ENCODE assay signal across 8 cellular contexts in genomic region chr2:160666019-160666676, GRCh38.
A peak's percentile ranks its signal among the peaks of the same experiment; 100 is the strongest.
DNase-seq lines count a peak whose midpoint lies in the region; TF ChIP-seq lines count a peak whose summit lies in the region.

No MANE protein-coding gene starts in this region.

- no peak for TF ChIP-seq EP300 in suprapubic skin (IDR thresholded peaks at IDR 0.05)

- TF ChIP-seq POLR2A in suprapubic skin (IDR thresholded peaks at IDR 0.05): no peak

- CTCF ChIA-PET in HEK293T (lab: Yijun Ruan, JAX): no interaction called here

- POLR2A ChIA-PET in HEK293T (lab: Yijun Ruan, JAX): no interaction called here

- no peak overlapping the region for H3K4me3 ChIP-seq in GM06990 (replicated peaks; ENCODE audit: low read depth, low read length)
- no peak overlapping the region for H3K4me3 ChIP-seq in suprapubic skin

- H3K36me3 ChIP-seq in GM06990 (ENCODE audit: control insufficient read depth, insufficient read depth, low read length) (no peaks in the 10 kb centered on the region), suprapubic skin (no peaks in the 10 kb centered on the region)

- DNase-seq in GM06990 (ENCODE audit: extremely low read depth, insufficient read length): peak; percentile 21
- DNase-seq in HEK293T (ENCODE audit: extremely low spot score): peak; percentile 14
- DNase-seq in NCI-H2029 (lab: John Stamatoyannopoulos, UW): peak; percentile 72
- DNase-seq in astrocyte of the hippocampus (ENCODE audit: low read depth, low spot score): peak; percentile 93
- peak; percentile 94 for DNase-seq in kidney tubule cell (ENCODE audit: low spot score)
- DNase-seq in suprapubic skin (ENCODE audit: low spot score in 2 of 2): no peak
- no peak for DNase-seq in stimulated activated CD4-positive, alpha-beta T cell treated with anti-CD3 and anti-CD28 coated beads, Interleukin-4, amount 100 ng/mL, for 1 hour
- DNase-seq in GOT3 (lab: John Stamatoyannopoulos, UW): no peak

- 22% methylated on average over 4 of the region's 4 CpGs for WGBS in suprapubic skin

- H3K27me3 ChIP-seq in GM06990 (replicated peaks; ENCODE audit: control insufficient read depth, insufficient read depth, low read length) (no peaks in the 10 kb centered on the region), suprapubic skin (no peaks in the 10 kb centered on the region)

- H3K9me3 ChIP-seq in suprapubic skin: no peaks in the 10 kb centered on the region

- no peak for TF ChIP-seq CTCF in GM06990 (IDR thresholded peaks at IDR 0.05; ENCODE audit: insufficient read depth, low read length, poor library complexity, severe bottlenecking)
- TF ChIP-seq CTCF in suprapubic skin (IDR thresholded peaks at IDR 0.05): no peak

- peaks cover 18% of the 10 kb centered on the region for H3K4me1 ChIP-seq in suprapubic skin

- H3K27ac ChIP-seq in suprapubic skin: peak overlapping the region; percentile 68

TF ChIP-seq in HEK293T, 16 proteins besides CTCF, POLR2A, EP300 and RAD21:
- TF ChIP-seq ZNF384 (IDR thresholded peaks at IDR 0.05): no peak
- TF ChIP-seq ELF4 (IDR thresholded peaks at IDR 0.05): no peak
- TF ChIP-seq LEF1 (IDR thresholded peaks at IDR 0.05; ENCODE audit: borderline replicate concordance): no peak
- no peak for TF ChIP-seq BHLHE40 (IDR thresholded peaks at IDR 0.05; ENCODE audit: borderline replicate concordance)
- no peak for TF ChIP-seq L3MBTL2 (conservative IDR thresholded peaks at IDR 0.05)
- TF ChIP-seq FOXA1 (IDR thresholded peaks at IDR 0.05): no peak
- TF ChIP-seq FOXM1 (IDR thresholded peaks at IDR 0.05; ENCODE audit: borderline replicate concordance): no peak
- TF ChIP-seq SP1 (IDR thresholded peaks at IDR 0.05): no peak
- TF ChIP-seq PKNOX1 (IDR thresholded peaks at IDR 0.05): no peak
- no peak for TF ChIP-seq HDGF (IDR thresholded peaks at IDR 0.05; ENCODE audit: borderline replicate concordance)
- no peak for TF ChIP-seq TARDBP (IDR thresholded peaks at IDR 0.05)
- no peak for TF ChIP-seq CTBP1 (IDR thresholded peaks at IDR 0.05; ENCODE audit: borderline replicate concordance)
- no peak for TF ChIP-seq FOXK2 (IDR thresholded peaks at IDR 0.05)
- TF ChIP-seq SUZ12 (IDR thresholded peaks at IDR 0.05): no peak
- no peak for TF ChIP-seq NFRKB (IDR thresholded peaks at IDR 0.05)
- no peak for TF ChIP-seq ARNT (IDR thresholded peaks at IDR 0.05)
TF ChIP-seq in HEK293T: peak in this region for 0.

Comparison
In these comparisons a context has a peak if more than half of its experiments do, and no peak if none do; other contexts are left out.
1. DNase-seq: peak in GM06990 (single experiment), HEK293T (single experiment), NCI-H2029 (single experiment), astrocyte of the hippocampus (single experiment) and kidney tubule cell (single experiment); none in suprapubic skin (0 of 2), stimulated activated CD4-positive, alpha-beta T cell treated with anti-CD3 and anti-CD28 coated beads, Interleukin-4, amount 100 ng/mL, for 1 hour (single experiment) and GOT3 (single experiment).